In the genomic region with DNA sequence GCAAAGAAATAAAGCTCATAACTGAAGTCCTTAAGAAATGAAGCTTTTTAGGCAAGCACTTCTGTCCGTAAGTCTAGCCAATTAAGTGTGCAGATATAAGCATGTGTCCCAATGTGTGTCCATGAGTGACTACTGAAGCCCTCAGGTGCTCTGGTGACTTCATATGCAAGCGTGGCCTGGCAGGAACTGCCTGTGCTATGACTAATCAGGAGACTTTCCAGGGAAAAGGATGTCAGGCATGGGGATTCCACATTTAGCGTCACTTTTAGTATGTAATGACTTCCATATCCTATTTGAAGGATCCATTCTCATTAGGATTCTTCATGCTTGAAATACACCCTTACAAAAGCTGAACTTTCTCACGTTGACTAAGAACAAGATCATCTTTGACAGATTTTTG, we compare ENCODE assay signal across 11 cellular contexts.
A peak's percentile ranks its signal among the peaks of the same experiment; 100 is the strongest.
DNase-seq lines count a peak whose midpoint lies in the region; ATAC-seq, FAIRE-seq and TF ChIP-seq lines count a peak whose summit lies in the region.
"Had no signal": no experiment of that assay in that cellular context is flagged by ENCODE, and none has a peak within 500 bp of the region (broad histone marks: within the 10 kb centered on the region; RNA-seq: fewer than 3 reads in every experiment).

No MANE protein-coding gene starts in this region.

- H2AFZ ChIP-seq in GM23248 (no peak overlapping the region), osteoblast (ENCODE audit: low read length) (no peak overlapping the region)

- peak overlapping the region; percentile 0 for H3K4me2 ChIP-seq in GM23248 (ENCODE audit: unreplicated experiment)
- H3K4me2 ChIP-seq in osteoblast (ENCODE audit: insufficient read depth, low read length) = no peak overlapping the region

- no peaks in the 10 kb centered on the region for H3K9me2 ChIP-seq in GM23248 (ENCODE audit: insufficient read depth)

- no peak overlapping the region for H3K27ac ChIP-seq in GM23248
- H3K27ac ChIP-seq in osteoblast (ENCODE audit: low read depth, low read length) = no peak overlapping the region
- no peak overlapping the region for H3K27ac ChIP-seq in transverse colon
- H3K27ac ChIP-seq: neutrophil had no signal

- H3K9me3 ChIP-seq in GM23248 (ENCODE audit: low read depth) (no peaks in the 10 kb centered on the region), osteoblast (ENCODE audit: low read depth, low read length) (no peaks in the 10 kb centered on the region), transverse colon (no peaks in the 10 kb centered on the region)
- H3K9me3 ChIP-seq: neutrophil had no signal

- no peaks in the 10 kb centered on the region for H4K20me1 ChIP-seq in GM23248 (ENCODE audit: insufficient read depth)
- no peaks in the 10 kb centered on the region for H4K20me1 ChIP-seq in osteoblast (ENCODE audit: insufficient read depth, low read length)

- in situ Hi-C loops in GM23248 (cut with MboI) (no loop called here), transverse colon (cut with MboI; ENCODE audit: low pct_ligation_motif_present in 1 of 4, low pct_unique_long_range_greater_than_20kb in 1 of 4, low sequenced_read_pairs in 3 of 4) (no loop called here)

- TF ChIP-seq CTCF in fibroblast of pulmonary artery (IDR thresholded peaks at IDR 0.05; ENCODE audit: low read length, missing control alignments) = no peak
- no peak for TF ChIP-seq CTCF in osteoblast (IDR thresholded peaks at IDR 0.05; ENCODE audit: extremely low read depth, low read depth, low read length)
- no peak for TF ChIP-seq CTCF in transverse colon (IDR thresholded peaks at IDR 0.05)

- peak; percentile 56 for DNase-seq in 8988T
- peak; percentile 65 for DNase-seq in GM23248
- DNase-seq in RCC 7860 (ENCODE audit: low spot score) = peak; percentile 78
- peak; percentile 63 for DNase-seq in fibroblast of pulmonary artery (ENCODE audit: low read depth)
- no peak for DNase-seq in osteoblast (ENCODE audit: insufficient read length, low spot score, missing footprints)
- DNase-seq in transverse colon = no peak
- DNase-seq in cerebellar cortex (ENCODE audit: low spot score) = no peak
- DNase-seq: NCI-H1048 had no signal

- TF ChIP-seq EP300 in transverse colon (IDR thresholded peaks at IDR 0.05; ENCODE audit: low read depth) = no peak

- H3K27me3 ChIP-seq in GM23248 (replicated peaks; ENCODE audit: insufficient read depth) (no peaks in the 10 kb centered on the region), osteoblast (ENCODE audit: insufficient read depth, low read length) (no peaks in the 10 kb centered on the region), transverse colon (no peaks in the 10 kb centered on the region)
- H3K27me3 ChIP-seq: neutrophil had no signal

- WGBS in GM23248 (ENCODE audit: low coverage in 1 of 2, low lambda C conversion rate in 2 of 2, missing lambda C conversion rate in 2 of 2), 2 experiments = 35 to 38% methylated on average over 4 of the region's 4 CpGs
- 70 to 85% methylated on average over 3 to 4 of the region's 4 CpGs for WGBS in transverse colon (ENCODE audit: low coverage in 1 of 2), 2 donors

- H3K4me1 ChIP-seq in GM23248 (ENCODE audit: insufficient read depth) (0 out of 2 replicates have a peak, but pooled peaks cover 4% of the 10 kb centered on the region), osteoblast (ENCODE audit: insufficient read depth, low read length) (no peaks in the 10 kb centered on the region), transverse colon (no peaks in the 10 kb centered on the region)

- H3K9ac ChIP-seq in GM23248 = no peak overlapping the region

- intact Hi-C loops in transverse colon (cut with DNase I; ENCODE audit: low total_unique reads) = no loop called here

- H3K36me3 ChIP-seq in GM23248 (ENCODE audit: low read depth) = no peaks in the 10 kb centered on the region
- H3K36me3 ChIP-seq in osteoblast (ENCODE audit: insufficient read depth, low read length) = no peaks in the 10 kb centered on the region
- no peaks in the 10 kb centered on the region for H3K36me3 ChIP-seq in transverse colon
- H3K36me3 ChIP-seq: neutrophil had no signal

- no peak for ATAC-seq in GM19463 (IDR thresholded peaks at IDR 0.05; ENCODE audit: unreplicated experiment)

- no peak overlapping the region for H3K4me3 ChIP-seq in GM23248
- H3K4me3 ChIP-seq in fibroblast of pulmonary artery (replicated peaks; ENCODE audit: low read depth, low read length) = no peak overlapping the region
- H3K4me3 ChIP-seq in osteoblast (ENCODE audit: insufficient read depth, low read length) = no peak overlapping the region
- H3K4me3 ChIP-seq in transverse colon = no peak overlapping the region

- no peaks in the 10 kb centered on the region for H3K79me2 ChIP-seq in GM23248 (ENCODE audit: insufficient read depth)
- no peaks in the 10 kb centered on the region for H3K79me2 ChIP-seq in osteoblast (ENCODE audit: insufficient read depth, low read length)

- TF ChIP-seq POLR2A in transverse colon (IDR thresholded peaks at IDR 0.05) = no peak

- H3F3A ChIP-seq in GM23248 (ENCODE audit: insufficient read depth) = peaks cover 5% of the 10 kb centered on the region; the same call in 1 of the 2 replicates

- FAIRE-seq in RCC 7860 (lab: Jason Lieb, UNC) = peak; percentile 62
- FAIRE-seq: frontal cortex had no signal

Comparison
In these comparisons a context has a peak if more than half of its experiments do, and no peak if none do; other contexts are left out.
1. DNase-seq: peak in 8988T (single experiment), GM23248 (single experiment), RCC 7860 (single experiment) and fibroblast of pulmonary artery (single experiment); none in osteoblast (single experiment), transverse colon (single experiment) and cerebellar cortex (single experiment).